In genomic region chr10:49833162-49833561, GRCh38 we compare ENCODE assay signal across 3 cellular contexts.
TF ChIP-seq lines count a peak whose summit lies in the region.

No MANE protein-coding gene starts in this region.

TF ChIP-seq in A549, 52 proteins besides CTCF, POLR2A, EP300 and RAD21 (continued from another document):
- peak; percentile 64 for TF ChIP-seq MAFK (IDR thresholded peaks at IDR 0.05; ENCODE audit: partially characterized antibody)

TF ChIP-seq in GM23338, 12 proteins besides CTCF, POLR2A, EP300 and RAD21 (continued from another document):
- TF ChIP-seq REST (IDR thresholded peaks at IDR 0.05; ENCODE audit: unreplicated experiment) (no peak), NANOG (IDR thresholded peaks at IDR 0.05; ENCODE audit: borderline replicate concordance) (no peak)
TF ChIP-seq in GM23338: peak in this region for 0.

TF ChIP-seq in K562, 482 proteins besides CTCF, POLR2A, EP300 and RAD21 (continued from another document):
- TF ChIP-seq RREB1 (CRISPR knock-in tag; IDR thresholded peaks at IDR 0.05) (no peak), MTA1 (IDR thresholded peaks at IDR 0.05; ENCODE audit: borderline replicate concordance) (no peak), ZNF316 (IDR thresholded peaks at IDR 0.05) (peak; percentile 65), RNF219 (CRISPR knock-in tag; IDR thresholded peaks at IDR 0.05) (no peak), JUND (IDR thresholded peaks at IDR 0.05; ENCODE audit: borderline replicate concordance, low read depth, low read length) (no peak), JUND (tag; IDR thresholded peaks at IDR 0.05; ENCODE audit: borderline replicate concordance, low read depth, low read length) (no peak), ZNF212 (CRISPR knock-in tag; IDR thresholded peaks at IDR 0.05) (no peak), ZKSCAN3 (CRISPR knock-in tag; IDR thresholded peaks at IDR 0.05) (no peak), ZNF24 (IDR thresholded peaks at IDR 0.05) (no peak), C11orf30 (IDR thresholded peaks at IDR 0.05; ENCODE audit: low read depth) (peak; percentile 57), POLR2AphosphoS5 (IDR thresholded peaks at IDR 0.05; ENCODE audit: control insufficient read depth, insufficient read depth, low read depth, low read length) (no peak), ZNF280A (IDR thresholded peaks at IDR 0.05; ENCODE audit: low read depth, partially characterized antibody) (no peak), ELF1 (tag; IDR thresholded peaks at IDR 0.05) (no peak), HMG20A (CRISPR knock-in tag; conservative IDR thresholded peaks at IDR 0.05) (no peak), NR3C1 (CRISPR knock-in tag; IDR thresholded peaks at IDR 0.05) (no peak)
